ENCODE assay signal across 7 cellular contexts in the genomic region with DNA sequence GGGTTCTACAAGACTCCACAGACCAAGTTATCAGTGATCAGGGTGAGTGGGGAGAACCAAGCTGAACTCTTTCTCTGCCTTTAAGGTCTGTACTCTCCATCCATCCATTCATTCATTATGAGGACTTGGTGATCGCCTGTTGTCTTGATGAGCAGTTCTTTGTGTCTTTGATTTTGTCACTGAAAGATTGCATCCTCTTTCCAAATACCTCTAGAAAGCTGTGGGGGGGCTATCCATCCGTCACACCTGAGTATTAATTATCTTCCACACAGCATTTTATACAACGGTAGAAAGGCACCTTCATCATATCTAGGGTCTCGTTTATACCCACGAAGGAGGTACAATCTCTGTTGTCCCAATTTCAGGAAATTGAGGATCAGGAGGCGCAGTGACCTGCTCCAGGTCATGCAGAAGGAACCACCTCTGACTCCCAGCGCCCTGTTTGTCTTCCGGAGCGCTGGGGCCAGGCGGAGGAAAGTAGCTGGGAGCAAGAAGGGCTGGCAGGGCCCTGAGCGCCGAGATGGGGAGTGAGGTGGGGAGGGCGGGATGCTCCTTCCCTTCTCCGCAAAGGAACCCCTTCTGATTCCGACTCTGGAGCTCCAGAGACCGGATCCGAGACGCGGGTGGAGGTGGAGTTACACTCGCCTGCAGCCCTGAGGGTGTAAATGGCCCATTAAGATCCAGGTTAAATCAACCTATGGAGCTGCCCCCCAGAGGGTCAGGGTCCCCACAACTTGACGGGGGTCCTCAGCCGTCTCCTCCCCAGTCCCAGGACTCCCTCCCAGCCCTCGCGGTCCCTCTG. TPM values are rescaled to one million over a fixed set of nuclear protein-coding genes. Genes with fewer than 3 reads are reported as not detected.
DNase-seq lines count a peak whose midpoint lies in the region; ATAC-seq and TF ChIP-seq lines count a peak whose summit lies in the region.

No MANE protein-coding gene starts in this region.

- no peak for TF ChIP-seq POLR2A in Peyer's patch (IDR thresholded peaks at IDR 0.05)

- H3K36me3 ChIP-seq in Peyer's patch (no peaks in the 10 kb centered on the region), psoas muscle (ENCODE audit: insufficient read depth in 1 of 2, low read depth in 1 of 2) (no peaks in the 10 kb centered on the region)

- peak overlapping the region; percentile 58 to 82 (median 64) for H3K4me3 ChIP-seq in Peyer's patch
- peak overlapping the region; percentile 62 for H3K4me3 ChIP-seq in fibroblast of the aortic adventitia (ENCODE audit: low read depth, low read length)
- peak overlapping the region; percentile 76 for H3K4me3 ChIP-seq in psoas muscle

- intact Hi-C loops in psoas muscle (cut with DNase I), result loop anchor here in 1 of 2 donors (5.0 kb wide), 1 partner anchor 123 kb away; the partner anchor contains the start of genes PMM2 and TMEM186

- H3K27ac ChIP-seq in Peyer's patch, result peak overlapping the region in 3 of 4 donors; percentile 36 to 74 (median 59)
- no peak overlapping the region for H3K27ac ChIP-seq in psoas muscle

- H3K9me3 ChIP-seq in Peyer's patch, result no peaks in the 10 kb centered on the region
- no peaks in the 10 kb centered on the region for H3K9me3 ChIP-seq in psoas muscle

- DNase-seq in HFFc6 (no peak), Peyer's patch (no peak), fibroblast of the aortic adventitia (ENCODE audit: low read depth) (peak; percentile 5), psoas muscle (no peak), RKO (ENCODE audit: low spot score) (no peak), NCI-H446 treated with DMSO at 0.1 percent for 48 hours (lab: John Stamatoyannopoulos, UW) (no peak)

- ATAC-seq in GM18867 (IDR thresholded peaks at IDR 0.05; ENCODE audit: unreplicated experiment) (peak; percentile 41), psoas muscle (peak in 3 of 4 donors; percentile 55 to 74 (median 64))

- peaks cover 27% of the 10 kb centered on the region for H3K4me1 Mint-ChIP-seq in HFFc6 (ENCODE audit: low read depth)

- H3K27ac Mint-ChIP-seq in HFFc6, result no peak overlapping the region

- TF ChIP-seq CTCF in HFFc6 (IDR thresholded peaks at IDR 0.05) (no peak), Peyer's patch (IDR thresholded peaks at IDR 0.05) (no peak), fibroblast of the aortic adventitia (IDR thresholded peaks at IDR 0.05; ENCODE audit: insufficient read depth, low read length) (no peak), psoas muscle (IDR thresholded peaks at IDR 0.05) (no peak)

- 16 to 24% (median 18%) methylated on average over 18 to 24 of the region's 24 CpGs for WGBS in psoas muscle, 3 donors

- no peaks in the 10 kb centered on the region for H3K9me3 Mint-ChIP-seq in HFFc6

- H3K27me3 ChIP-seq in Peyer's patch (no peaks in the 10 kb centered on the region), psoas muscle (ENCODE audit: insufficient read depth in 3 of 3, low read length in 2 of 3) (no peaks in the 10 kb centered on the region)

- H3K4me3 Mint-ChIP-seq in HFFc6, result peak overlapping the region; percentile 57

- H3K4me1 ChIP-seq in Peyer's patch (peaks cover 0 to 9% (median 4%) of the 10 kb centered on the region in 4 donors), psoas muscle (peaks cover 5% of the 10 kb centered on the region)

- H3K36me3 Mint-ChIP-seq in HFFc6 (ENCODE audit: low read depth), result no peaks in the 10 kb centered on the region

- H3K27me3 Mint-ChIP-seq in HFFc6 (ENCODE audit: insufficient read depth), result peaks cover 11% of the 10 kb centered on the region

RNA-seq across cellular contexts. Expression of gene ABAT, which starts 0.6 kb away (rescaled TPM):
- total RNA-seq in HFFc6 (2021; fragmentation: NEBNext Ultra II Directional; extraction: Animal tissue kit (Norgen Biotek cat#: 25700)), result 1 to 10 TPM in 1 of 6 experiments, under 1 TPM in 5; 0.51 to 1.3 (median 0.59) TPM
- 10 to 100 TPM in 3 of 4 donors, 1 to 10 TPM in 1; 8.3 to 33.5 (median 29.0) TPM for total RNA-seq in Peyer's patch
- 1.4 and 8.3 TPM in 2 replicates for total RNA-seq in fibroblast of the aortic adventitia (ENCODE audit: low replicate concordance)
- 1 to 10 TPM in 2 of 4 donors, under 1 TPM in 2; 0.64 to 1.7 (median 0.97) TPM for total RNA-seq in psoas muscle
- polyA plus RNA-seq in psoas muscle, result under 1 TPM; 0.55 to 0.91 (median 0.68) TPM

RNA-seq across cellular contexts. Expression of gene METTL22, which starts 52.3 kb away (rescaled TPM):
- total RNA-seq in HFFc6 (2021; fragmentation: NEBNext Ultra II Directional; extraction: Animal tissue kit (Norgen Biotek cat#: 25700)), result 10 to 100 TPM; 33.5 to 38.0 (median 36.0) TPM
- 10 to 100 TPM; 25.0 to 86.5 (median 59.0) TPM for total RNA-seq in Peyer's patch
- 21.7 and 59.1 TPM in 2 replicates for total RNA-seq in fibroblast of the aortic adventitia (ENCODE audit: low replicate concordance)
- total RNA-seq in psoas muscle, result 10 to 100 TPM; 66.4 to 85.9 (median 74.8) TPM
- 10 to 100 TPM; 46.7 to 75.6 (median 69.9) TPM for polyA plus RNA-seq in psoas muscle
